In the genomic region with DNA sequence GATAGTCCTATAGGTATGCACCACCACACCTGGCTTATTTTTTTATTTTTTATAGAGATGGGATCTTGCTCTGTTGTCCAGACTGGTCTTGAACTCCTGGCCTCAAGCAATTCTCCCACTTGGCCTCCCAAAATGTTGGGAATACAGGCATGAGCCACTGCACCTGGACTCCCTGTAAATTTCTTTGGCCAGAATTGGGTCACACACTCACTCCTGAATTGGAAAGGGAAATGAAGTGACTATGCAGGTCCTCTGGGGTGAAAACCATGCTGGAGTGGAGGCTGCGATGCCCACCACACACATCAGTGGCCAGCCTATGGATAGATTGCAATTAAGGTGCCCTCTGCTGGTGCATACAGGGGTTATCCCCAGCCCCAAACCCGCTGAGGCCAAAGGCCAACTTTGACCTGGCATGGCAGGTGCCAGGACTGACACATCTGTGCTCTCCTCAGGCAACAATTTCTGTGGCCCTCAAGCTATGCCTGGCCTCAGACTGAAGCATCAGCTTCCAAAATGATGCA, we compare ENCODE assay signal across 14 cellular contexts.
DNase-seq lines count a peak whose midpoint lies in the region; ATAC-seq and TF ChIP-seq lines count a peak whose summit lies in the region.
"Had no signal": no experiment of that assay in that cellular context is flagged by ENCODE, and none has a peak within 500 bp of the region (broad histone marks: within the 10 kb centered on the region; RNA-seq: fewer than 3 reads in every experiment).

No MANE protein-coding gene starts in this region.

- H3K23ac ChIP-seq in neuronal stem cell (ENCODE audit: low read depth, low read length, poor library complexity) = peak overlapping the region; percentile 10

- no peak overlapping the region for H2AK5ac ChIP-seq in neuronal stem cell (ENCODE audit: low read depth, low read length)

- no peaks in the 10 kb centered on the region for H3K9me3 ChIP-seq in neuronal stem cell (replicated peaks in 1 of 2; ENCODE audit: control insufficient read depth in 2 of 2, insufficient read depth in 1 of 2, low read depth in 1 of 2, low read length in 2 of 2)

- peaks cover 1% of the 10 kb centered on the region for H3K36me3 Mint-ChIP-seq in chondrocyte (ENCODE audit: low read depth)
- H3K36me3 Mint-ChIP-seq: natural killer cell treated with Interleukin-12 subunit alpha and Interleukin-12 subunit beta and Interleukin-15 and Interleukin-18, amount 100 ng/mL, for 72 hours had no signal

- H3K27ac Mint-ChIP-seq in chondrocyte (ENCODE audit: unreplicated experiment) = no peak overlapping the region
- H3K27ac Mint-ChIP-seq: activated naive CD8-positive, alpha-beta T cell treated with anti-CD3 and anti-CD28 coated beads for 36 hours; natural killer cell treated with Interleukin-12 subunit alpha and Interleukin-12 subunit beta and Interleukin-15 and Interleukin-18, amount 100 ng/mL, for 72 hours; T-cell had no signal

- no peak overlapping the region for H2BK12ac ChIP-seq in neuronal stem cell (ENCODE audit: low read length)

- no peak for ATAC-seq in esophagus mucosa
- ATAC-seq: natural killer cell treated with Interleukin-12 subunit alpha and Interleukin-12 subunit beta and Interleukin-15 and Interleukin-18, amount 100 ng/mL, for 72 hours; T-cell had no signal

- peaks cover 26 to 36% of the 10 kb centered on the region in 2 donors for H3K4me1 ChIP-seq in neuronal stem cell (ENCODE audit: control insufficient read depth in 2 of 2, insufficient read depth in 1 of 2, low read depth in 1 of 2, low read length in 2 of 2)

- H3K9ac ChIP-seq in neuronal stem cell (ENCODE audit: low read depth, low read length, poor library complexity) = no peak overlapping the region

- no peak overlapping the region for H3K4ac ChIP-seq in neuronal stem cell (ENCODE audit: low read length)

- H2BK15ac ChIP-seq in neuronal stem cell (ENCODE audit: low read length) = no peak overlapping the region

- H2BK5ac ChIP-seq in neuronal stem cell (ENCODE audit: low read length) = no peak overlapping the region

- no peak overlapping the region for H2BK120ac ChIP-seq in neuronal stem cell (ENCODE audit: low read depth, low read length)

- no peak overlapping the region for H3K18ac ChIP-seq in neuronal stem cell (ENCODE audit: low read length)

- peaks cover 85% of the 10 kb centered on the region for H3K4me1 Mint-ChIP-seq in chondrocyte (ENCODE audit: low read depth)
- H3K4me1 Mint-ChIP-seq: T-cell had no signal

- no peak overlapping the region for H3K4me2 ChIP-seq in neuronal stem cell (ENCODE audit: insufficient read depth, low read length, poor library complexity, severe bottlenecking)

- H3K27me3 Mint-ChIP-seq in chondrocyte (ENCODE audit: low read depth) = no peaks in the 10 kb centered on the region

- no peaks in the 10 kb centered on the region for H3K9me3 Mint-ChIP-seq in chondrocyte (ENCODE audit: low read depth)
- H3K9me3 Mint-ChIP-seq: natural killer cell treated with Interleukin-12 subunit alpha and Interleukin-12 subunit beta and Interleukin-15 and Interleukin-18, amount 100 ng/mL, for 72 hours had no signal

- H3K4me3 Mint-ChIP-seq in chondrocyte (ENCODE audit: unreplicated experiment) = no peak overlapping the region
- H3K4me3 Mint-ChIP-seq: activated naive CD8-positive, alpha-beta T cell treated with anti-CD3 and anti-CD28 coated beads for 36 hours; natural killer cell treated with Interleukin-12 subunit alpha and Interleukin-12 subunit beta and Interleukin-15 and Interleukin-18, amount 100 ng/mL, for 72 hours; T-cell had no signal

- TF ChIP-seq CTCF in LNCaP clone FGC (IDR thresholded peaks at IDR 0.05; ENCODE audit: control insufficient read depth, extremely low read depth, insufficient read depth) = 0 out of 2 replicates have a peak, but pooled peaks have one; percentile 10
- peak; percentile 62 for TF ChIP-seq CTCF in chondrocyte (IDR thresholded peaks at IDR 0.05)

- H3K36me3 ChIP-seq in neuronal stem cell (replicated peaks in 1 of 2; ENCODE audit: control insufficient read depth in 2 of 2, insufficient read depth in 2 of 2, low read length in 2 of 2) = no peaks in the 10 kb centered on the region

- DNase-seq in NCI-H1092 treated with DMSO at 0.1 percent for 48 hours (lab: John Stamatoyannopoulos, UW) (peak; percentile 48), NCI-H1092 (lab: John Stamatoyannopoulos, UW) (no peak), LNCaP clone FGC (ENCODE audit: low read depth) (no peak), chondrocyte (ENCODE audit: low spot score) (no peak), neuronal stem cell (ENCODE audit: low spot score) (no peak), SKM-1 treated with dmso at 0.1 percent for 144 hours (lab: John Stamatoyannopoulos, UW; ENCODE audit: unreplicated experiment) (no peak), midbrain (lab: John Stamatoyannopoulos, UW) (no peak)
- DNase-seq: ACHN; activated naive CD8-positive, alpha-beta T cell treated with anti-CD3 and anti-CD28 coated beads for 36 hours; GF-D8; NCI-H82; T-cell had no signal

- H3K27ac ChIP-seq in neuronal stem cell (replicated peaks; ENCODE audit: low read length) = no peak overlapping the region

- no CpG with 5 or more reads among the region's 2 CpGs for WGBS in neuronal stem cell (ENCODE audit: extremely low coverage in 2 of 2, insufficient read length in 2 of 2, insufficient replicate concordance in 1 of 2), 2 donors

- H3K14ac ChIP-seq in neuronal stem cell (ENCODE audit: low read length) = no peak overlapping the region

- no peak overlapping the region for H4K8ac ChIP-seq in neuronal stem cell (ENCODE audit: low read depth, low read length)

- no peaks in the 10 kb centered on the region for H3K27me3 ChIP-seq in neuronal stem cell (ENCODE audit: control insufficient read depth in 3 of 3, insufficient read depth in 3 of 3, low read depth in 1 of 3, low read length in 3 of 3)

- no peak overlapping the region for H2AFZ ChIP-seq in neuronal stem cell (ENCODE audit: low read length)

- H4K91ac ChIP-seq in neuronal stem cell (ENCODE audit: low read depth, low read length, poor library complexity) = no peak overlapping the region

- H3K79me1 ChIP-seq in neuronal stem cell (ENCODE audit: low read depth, low read length) = no peaks in the 10 kb centered on the region

- H3K4me3 ChIP-seq in LNCaP clone FGC (ENCODE audit: low read depth, low read length) = no peak overlapping the region
- no peak overlapping the region for H3K4me3 ChIP-seq in neuronal stem cell (ENCODE audit: low read length in 2 of 2)
